Comparison of ENCODE assay signal across 14 cellular contexts in genomic region chr5:78690593-78690972, GRCh38. TPM values are rescaled to one million over a fixed set of nuclear protein-coding genes. Genes with fewer than 3 reads are reported as not detected.
A peak's percentile ranks its signal among the peaks of the same experiment; 100 is the strongest.
DNase-seq lines count a peak whose midpoint lies in the region; ATAC-seq and TF ChIP-seq lines count a peak whose summit lies in the region.
"Had no signal": no experiment of that assay in that cellular context is flagged by ENCODE, and none has a peak within 500 bp of the region (broad histone marks: within the 10 kb centered on the region; RNA-seq: fewer than 3 reads in every experiment).

No MANE protein-coding gene starts in this region.

- TF ChIP-seq POLR2A in ovary (IDR thresholded peaks at IDR 0.05): no peak

- DNase-seq in H9: no peak
- peak; percentile 31 for DNase-seq in SK-MEL-5 (ENCODE audit: low read depth, low spot score)
- DNase-seq in trophoblast cell: no peak
- DNase-seq in activated T-cell treated with anti-CD3 and anti-CD28 coated beads, Interleukin-2, amount 50 U/mL, for 72 hours: no peak
- no peak for DNase-seq in ovary
- no peak for DNase-seq in NCI-H226
- DNase-seq: AML-193; Calu3; CD4-positive, CD25-positive, alpha-beta regulatory T cell; Karpas-422; NCI-H1930 had no signal

- H3K27me3 Mint-ChIP-seq in H9 (ENCODE audit: low read depth): peaks cover 4% of the 10 kb centered on the region; the same call in 1 of the 2 replicates
- no peaks in the 10 kb centered on the region for H3K27me3 Mint-ChIP-seq in activated T-cell treated with anti-CD3 and anti-CD28 coated beads, Interleukin-2, amount 50 U/mL, for 72 hours (ENCODE audit: low read depth)

- H3K4me1 Mint-ChIP-seq in H9: peaks cover 23 to 24% of the 10 kb centered on the region in 2 experiments
- no peaks in the 10 kb centered on the region for H3K4me1 Mint-ChIP-seq in activated T-cell treated with anti-CD3 and anti-CD28 coated beads, Interleukin-2, amount 50 U/mL, for 72 hours (ENCODE audit: low read depth)
- H3K4me1 Mint-ChIP-seq: CD4-positive, CD25-positive, alpha-beta regulatory T cell had no signal

- H3K4me1 ChIP-seq in H9 (ENCODE audit: insufficient read depth, low read length) (peaks cover 6% of the 10 kb centered on the region; the same call in 1 of the 2 replicates), iPS-20b (ENCODE audit: insufficient read depth, low read length) (peaks cover 15% of the 10 kb centered on the region; the same call in 1 of the 2 replicates), trophoblast cell (ENCODE audit: control insufficient read depth in 1 of 2, insufficient read depth in 2 of 2, low read length in 2 of 2) (no peaks in the 10 kb centered on the region), ovary (ENCODE audit: insufficient read depth) (peaks cover 3% of the 10 kb centered on the region)

- no peak overlapping the region for H3K56ac ChIP-seq in H9 (ENCODE audit: insufficient read length, low read depth, low read length)

- ATAC-seq in activated T-cell treated with anti-CD3 and anti-CD28 coated beads, Interleukin-2, amount 50 U/mL, for 72 hours (replicated peaks in 1 of 2): no peak
- ATAC-seq in GM18861 (IDR thresholded peaks at IDR 0.05; ENCODE audit: unreplicated experiment): no peak

- H2BK5ac ChIP-seq in H9 (ENCODE audit: insufficient read length, low read length): no peak overlapping the region
- H2BK5ac ChIP-seq in trophoblast cell (ENCODE audit: low read depth, low read length, poor library complexity): no peak overlapping the region

- H3K23me2 ChIP-seq in H9 (ENCODE audit: insufficient read length, low read depth, low read length, poor library complexity, severe bottlenecking): no peaks in the 10 kb centered on the region

- no peaks in the 10 kb centered on the region for H3K9me3 ChIP-seq in H9 (ENCODE audit: control insufficient read depth, low read depth, low read length)
- H3K9me3 ChIP-seq in iPS-20b (ENCODE audit: insufficient read depth, low read depth, low read length): no peaks in the 10 kb centered on the region
- no peaks in the 10 kb centered on the region for H3K9me3 ChIP-seq in trophoblast cell (ENCODE audit: insufficient read depth, low read depth, low read length)
- H3K9me3 ChIP-seq in ovary: no peaks in the 10 kb centered on the region

- intact Hi-C loops in ovary (cut with DNase I): no loop called here

- H2BK12ac ChIP-seq in H9 (ENCODE audit: insufficient read length, low read depth, low read length): no peak overlapping the region
- peak overlapping the region; percentile 53 for H2BK12ac ChIP-seq in trophoblast cell (ENCODE audit: low read length)

- H3K4ac ChIP-seq in H9 (ENCODE audit: low read depth, low read length): no peak overlapping the region
- no peak overlapping the region for H3K4ac ChIP-seq in trophoblast cell (ENCODE audit: low read depth, low read length)

- TF ChIP-seq EP300 in ovary (IDR thresholded peaks at IDR 0.05): no peak

- H3K27ac Mint-ChIP-seq in H9: peak overlapping the region in 1 of 3 experiments; percentile 97; a peak in 4 of 7 replicates
- H3K27ac Mint-ChIP-seq in activated T-cell treated with anti-CD3 and anti-CD28 coated beads, Interleukin-2, amount 50 U/mL, for 72 hours: no peak overlapping the region
- H3K27ac Mint-ChIP-seq: CD4-positive, CD25-positive, alpha-beta regulatory T cell had no signal

- in situ Hi-C loops in SK-MEL-5 (cut with HindIII; ENCODE audit: low pct_unique_long_range_greater_than_20kb, low sequenced_read_pairs): no loop called here

- H4K91ac ChIP-seq in H9 (ENCODE audit: insufficient read length, low read depth, low read length) (no peak overlapping the region), trophoblast cell (ENCODE audit: low read depth, low read length) (no peak overlapping the region)

- H3K23ac ChIP-seq in H9 (ENCODE audit: insufficient read length, low read depth, low read length) (no peak overlapping the region), trophoblast cell (ENCODE audit: low read length) (no peak overlapping the region)

- H4K12ac ChIP-seq in trophoblast cell (ENCODE audit: low read depth, low read length): no peak overlapping the region

- peaks cover 6 to 21% (median 18%) of the 10 kb centered on the region in 3 experiments for H3K36me3 Mint-ChIP-seq in H9 (ENCODE audit: insufficient read depth in 1 of 3, low read depth in 3 of 3)
- peaks cover 0 to 2% of the 10 kb centered on the region in 2 donors for H3K36me3 Mint-ChIP-seq in activated T-cell treated with anti-CD3 and anti-CD28 coated beads, Interleukin-2, amount 50 U/mL, for 72 hours (ENCODE audit: insufficient read depth in 2 of 2)
- H3K36me3 Mint-ChIP-seq: CD4-positive, CD25-positive, alpha-beta regulatory T cell had no signal

- no peak overlapping the region for H3K18ac ChIP-seq in H9 (ENCODE audit: insufficient read length, low read depth, low read length)
- no peak overlapping the region for H3K18ac ChIP-seq in trophoblast cell (ENCODE audit: low read length)

- H3K36me3 ChIP-seq in iPS-20b (ENCODE audit: insufficient read depth, low read depth, low read length): no peaks in the 10 kb centered on the region
- H3K36me3 ChIP-seq in trophoblast cell (ENCODE audit: control insufficient read depth in 1 of 2, insufficient read depth in 2 of 2, low read length in 2 of 2): no peaks in the 10 kb centered on the region
- H3K36me3 ChIP-seq in ovary: no peaks in the 10 kb centered on the region

- H4K20me1 ChIP-seq in H9 (ENCODE audit: control insufficient read depth, insufficient read depth, insufficient read length): no peaks in the 10 kb centered on the region

- H3K27me3 ChIP-seq in H9 (ENCODE audit: insufficient read depth, low read length): no peaks in the 10 kb centered on the region
- no peaks in the 10 kb centered on the region for H3K27me3 ChIP-seq in iPS-20b (ENCODE audit: insufficient read depth, low read length)
- H3K27me3 ChIP-seq in trophoblast cell (ENCODE audit: insufficient read depth, low read length): no peaks in the 10 kb centered on the region
- H3K27me3 ChIP-seq in ovary: no peaks in the 10 kb centered on the region

- TF ChIP-seq CTCF in H9 (conservative IDR thresholded peaks at IDR 0.05): no peak
- no peak for TF ChIP-seq CTCF in ovary (IDR thresholded peaks at IDR 0.05)

- H3K14ac ChIP-seq in H9 (ENCODE audit: insufficient read depth, low read length) (peak overlapping the region; percentile 20; the same call in 1 of the 2 replicates), trophoblast cell (ENCODE audit: low read length) (no peak overlapping the region)

- peak overlapping the region in 1 of 2 experiments; percentile 64; a peak in 1 of 5 replicates for H3K4me3 Mint-ChIP-seq in H9
- no peak overlapping the region for H3K4me3 Mint-ChIP-seq in activated T-cell treated with anti-CD3 and anti-CD28 coated beads, Interleukin-2, amount 50 U/mL, for 72 hours
- H3K4me3 Mint-ChIP-seq: CD4-positive, CD25-positive, alpha-beta regulatory T cell had no signal

- no peak overlapping the region for H3T11ph ChIP-seq in H9 (ENCODE audit: low read length)

- peaks cover 21 to 40% of the 10 kb centered on the region in 2 experiments for H3K9me3 Mint-ChIP-seq in H9
- H3K9me3 Mint-ChIP-seq in activated T-cell treated with anti-CD3 and anti-CD28 coated beads, Interleukin-2, amount 50 U/mL, for 72 hours: peaks cover 0 to 3% of the 10 kb centered on the region in 2 donors

- H4K8ac ChIP-seq in H9 (replicated peaks; ENCODE audit: insufficient read length, low read depth, low read length) (no peak overlapping the region), trophoblast cell (ENCODE audit: low read depth, low read length) (no peak overlapping the region)

- no peak overlapping the region for H2AFZ ChIP-seq in H9 (ENCODE audit: low read length)
- no peak overlapping the region for H2AFZ ChIP-seq in trophoblast cell (ENCODE audit: insufficient read depth, low read length, poor library complexity)

- H3K27ac ChIP-seq in H9 (ENCODE audit: insufficient read length, low read depth, low read length) (no peak overlapping the region), iPS-20b (ENCODE audit: low read length) (no peak overlapping the region), trophoblast cell (ENCODE audit: low read depth, low read length) (no peak overlapping the region), ovary (peak overlapping the region in 1 of 2 donors; percentile 4)
- H3K27ac ChIP-seq: SK-N-MC had no signal

- no peak overlapping the region for H2BK120ac ChIP-seq in H9 (ENCODE audit: low read depth, low read length, poor library complexity, severe bottlenecking)
- H2BK120ac ChIP-seq in trophoblast cell (ENCODE audit: insufficient read depth, low read length, poor library complexity): peak overlapping the region; percentile 43

- H3K4me2 ChIP-seq in H9 (ENCODE audit: insufficient read depth, insufficient read length, low read length) (no peak overlapping the region), trophoblast cell (ENCODE audit: low read length) (no peak overlapping the region)

- no peak overlapping the region for H3K4me3 ChIP-seq in iPS-20b (ENCODE audit: low read length)
- H3K4me3 ChIP-seq in trophoblast cell (ENCODE audit: low read depth, low read length): no peak overlapping the region
- H3K4me3 ChIP-seq in ovary: no peak overlapping the region
- H3K4me3 ChIP-seq: SK-N-MC had no signal

- H2BK20ac ChIP-seq in H9 (ENCODE audit: low read depth, low read length, poor library complexity, severe bottlenecking): no peak overlapping the region

- H4K5ac ChIP-seq in H9 (ENCODE audit: insufficient read length, low read depth, low read length): no peak overlapping the region

- H2AK5ac ChIP-seq in H9 (ENCODE audit: insufficient read length, low read length) (no peak overlapping the region), trophoblast cell (ENCODE audit: low read length) (no peak overlapping the region)

- H3K79me1 ChIP-seq in H9 (ENCODE audit: insufficient read depth, low read depth, low read length, poor library complexity, severe bottlenecking) (no peaks in the 10 kb centered on the region), trophoblast cell (ENCODE audit: low read length) (no peaks in the 10 kb centered on the region)

- H3K9ac ChIP-seq in H9 (ENCODE audit: extremely low read depth, insufficient read length, low read length) (no peak overlapping the region), iPS-20b (ENCODE audit: low read depth, low read length) (peak overlapping the region; percentile 24; the same call in 1 of the 2 replicates), trophoblast cell (ENCODE audit: low read length) (no peak overlapping the region)

- H3K79me2 ChIP-seq in H9 (ENCODE audit: insufficient read depth, low read length) (no peaks in the 10 kb centered on the region), trophoblast cell (ENCODE audit: control insufficient read depth, insufficient read depth, low read length, poor library complexity) (no peaks in the 10 kb centered on the region)

- no peak overlapping the region for H2BK15ac ChIP-seq in H9 (ENCODE audit: low read depth, low read length)

RNA-seq across cellular contexts. Expression of gene LHFPL2, which starts 42.0 kb away (rescaled TPM):
- 26.3 and 26.6 TPM in 2 replicates for total RNA-seq in H9 (2021)
- 57.2 and 58.0 TPM in 2 replicates for total RNA-seq in SK-MEL-5 (2014; rRNA removed; shearing (Covaris generic))
- polyA plus RNA-seq in SK-MEL-5 (2015; cell fraction: cytosol; rRNA removed): 37.3 and 76.5 TPM in 2 replicates
- 41.1 and 55.8 TPM in 2 replicates for polyA plus RNA-seq in SK-MEL-5 (2015; cell fraction: nucleus; rRNA removed)
- 27.9 and 29.1 TPM in 2 replicates for polyA plus RNA-seq in trophoblast cell (2013)
- total RNA-seq in activated T-cell treated with anti-CD3 and anti-CD28 coated beads, Interleukin-2, amount 50 U/mL, for 72 hours: under 1 TPM; 0.12 to 0.21 TPM
- 10 to 100 TPM; 21.5 to 45.1 (median 27.9) TPM for total RNA-seq in ovary
- polyA plus RNA-seq in ovary: 10 to 100 TPM; 20.3 to 41.5 TPM

Comparison
In these comparisons a context has a peak if more than half of its experiments do, and no peak if none do; other contexts are left out.
1. RNA of gene LHFPL2, which starts 42.0 kb away (total RNA-seq): 57.2 to 58.0 TPM in SK-MEL-5, 21.5 to 45.1 TPM in ovary and 26.3 to 26.6 TPM in H9; 0.12 to 0.21 TPM in activated T-cell treated with anti-CD3 and anti-CD28 coated beads, Interleukin-2, amount 50 U/mL, for 72 hours; every median in the first group is over 10 times any median in the second.